In genomic region chr15:42605281-42605744, GRCh38 we compare ENCODE assay signal across 7 cellular contexts. TPM values are rescaled to one million over a fixed set of nuclear protein-coding genes. Genes with fewer than 3 reads are reported as not detected.
A peak's percentile ranks its signal among the peaks of the same experiment; 100 is the strongest.
DNase-seq lines count a peak whose midpoint lies in the region; ATAC-seq lines count a peak whose summit lies in the region.

No MANE protein-coding gene starts in this region.

- DNase-seq in NAMALWA (ENCODE audit: low spot score) (peak; percentile 72), dermis blood vessel endothelial cell (peak; percentile 84), NCI-H1694 (lab: John Stamatoyannopoulos, UW) (no peak), NCI-H774 (lab: John Stamatoyannopoulos, UW) (no peak)

- H3K4me3 ChIP-seq in skin epidermis, result no peak overlapping the region

- H3K27ac ChIP-seq in skin epidermis, result peak overlapping the region in 15 of 21 experiments; percentile 1 to 72 (median 47)

- ATAC-seq in GM19324 (IDR thresholded peaks at IDR 0.05; ENCODE audit: low FRiP score, unreplicated experiment), result peak; percentile 35
- ATAC-seq in HG03432 (IDR thresholded peaks at IDR 0.05; ENCODE audit: unreplicated experiment), result no peak

RNA-seq across cellular contexts. Expression of gene STARD9, which starts 29.9 kb away (rescaled TPM):
- 23.0 and 35.4 TPM in 2 replicates for total RNA-seq in dermis blood vessel endothelial cell

RNA-seq across cellular contexts. Expression of gene HAUS2, which starts 56.7 kb away (rescaled TPM):
- 32.0 and 52.4 TPM in 2 replicates for total RNA-seq in dermis blood vessel endothelial cell

RNA-seq across cellular contexts. Expression of gene LRRC57, which starts 56.7 kb away (rescaled TPM):
- total RNA-seq in dermis blood vessel endothelial cell, result 32.8 and 36.3 TPM in 2 replicates

Comparison
In these comparisons a context has a peak if more than half of its experiments do, and no peak if none do; other contexts are left out.
1. DNase-seq: peak in NAMALWA (single experiment) and dermis blood vessel endothelial cell (single experiment); none in NCI-H1694 (single experiment) and NCI-H774 (single experiment).